ENCODE assay signal across 8 cellular contexts in genomic region chr2:20224191-20224715, GRCh38. TPM values are rescaled to one million over a fixed set of nuclear protein-coding genes. Genes with fewer than 3 reads are reported as not detected.
DNase-seq lines count a peak whose midpoint lies in the region; ATAC-seq, FAIRE-seq and TF ChIP-seq lines count a peak whose summit lies in the region.

No MANE protein-coding gene starts in this region.

- H3K9me3 ChIP-seq in Panc1 (ENCODE audit: control insufficient read depth, insufficient read depth, low read depth, low read length) (no peaks in the 10 kb centered on the region), small intestine (ENCODE audit: control insufficient read depth, low read depth) (no peaks in the 10 kb centered on the region)

- BruUV-seq in Panc1 (replicated peaks; lab: Mats Ljungman, UMichigan) = no TSS peak

- ATAC-seq in GM21576 (IDR thresholded peaks at IDR 0.05; ENCODE audit: unreplicated experiment) (peak; percentile 28), Panc1 (peak; percentile 52), Right ventricle myocardium superior (ENCODE audit: poor library complexity) (peak; percentile 34), HG03565 (IDR thresholded peaks at IDR 0.05; ENCODE audit: unreplicated experiment) (no peak), HG03097 (IDR thresholded peaks at IDR 0.05; ENCODE audit: low FRiP score, unreplicated experiment) (no peak)

- peaks cover 30% of the 10 kb centered on the region for H3K4me1 ChIP-seq in Panc1 (ENCODE audit: control insufficient read depth, insufficient read depth, low read length)
- peaks cover 0 to 5% of the 10 kb centered on the region in 2 donors for H3K4me1 ChIP-seq in small intestine (ENCODE audit: control insufficient read depth in 2 of 2, insufficient read depth in 1 of 2, low read depth in 1 of 2, low read length in 1 of 2)

- H3K36me3 ChIP-seq in Panc1 (ENCODE audit: control insufficient read depth, insufficient read depth, low read length) = no peaks in the 10 kb centered on the region; the same call in 1 of the 2 replicates
- H3K36me3 ChIP-seq in small intestine (ENCODE audit: control insufficient read depth in 2 of 2, insufficient read depth in 2 of 2, low read length in 2 of 2) = no peaks in the 10 kb centered on the region

- no peak for DNase-seq in AG09309 (ENCODE audit: low read depth)
- no peak for DNase-seq in Panc1 (ENCODE audit: low read depth, low spot score)
- no peak for DNase-seq in Right ventricle myocardium superior
- DNase-seq in small intestine = no peak
- DNase-seq in activated CD4-positive, alpha-beta T cell treated with anti-CD3 and anti-CD28 coated beads for 48 hours = no peak

- CTCF ChIA-PET in Panc1 (lab: Charles Lee) = interaction anchor here (0.6 to 2.4 kb wide), 3 partner anchors 89 to 348 kb away, joined by 4 to 8 read pairs (median 5); no protein-coding TSS in a partner anchor

- H3K27me3 ChIP-seq in Panc1 (ENCODE audit: control insufficient read depth, insufficient read depth, low read length) (no peaks in the 10 kb centered on the region), small intestine (ENCODE audit: control insufficient read depth in 2 of 2, insufficient read depth in 2 of 2, low read length in 2 of 2) (no peaks in the 10 kb centered on the region)

- intact Hi-C loops in Panc1 (cut with micrococcal nuclease; ENCODE audit: unreplicated experiment) = no loop called here
- intact Hi-C loops in Right ventricle myocardium superior (cut with DNase I) = no loop called here

- H3K27ac ChIP-seq in Panc1 (ENCODE audit: low read length) = peak overlapping the region; percentile 82
- peak overlapping the region; percentile 90 to 97 for H3K27ac ChIP-seq in small intestine (ENCODE audit: low read depth in 1 of 2, low read length in 1 of 2)

- TF ChIP-seq CTCF in AG09309 (IDR thresholded peaks at IDR 0.05; ENCODE audit: control insufficient read depth, insufficient read depth, low read depth, low read length, missing control alignments) (no peak), Panc1 (IDR thresholded peaks at IDR 0.05) (no peak)

- FAIRE-seq in small intestine (lab: Jason Lieb, UNC) = no peak

- in situ Hi-C loops in Panc1 (cut with HindIII; ENCODE audit: low pct_unique_long_range_greater_than_20kb, low sequenced_read_pairs) = no loop called here

- 0 to 1% (median 1%) methylated on average over 19 to 67 of the region's 67 CpGs for WGBS in small intestine, 3 donors

- peak overlapping the region; percentile 71 for H3K4me3 ChIP-seq in AG09309 (ENCODE audit: control insufficient read depth, low read depth, low read length)
- H3K4me3 ChIP-seq in Panc1 (ENCODE audit: low read depth in 2 of 2, low read length in 2 of 2) = peak overlapping the region; percentile 68 to 81
- H3K4me3 ChIP-seq in small intestine (ENCODE audit: low read depth in 1 of 2, low read length in 2 of 2) = peak overlapping the region; percentile 62 to 65

- POLR2A ChIA-PET in Panc1 (lab: Charles Lee) = interaction anchor here (0.7 kb wide), 1 partner anchor 35 kb away, joined by 3 read pairs; no protein-coding TSS in a partner anchor

RNA-seq across cellular contexts. Expression of gene SDC1, which starts 0.7 kb away (rescaled TPM):
- 93.0 TPM for total RNA-seq in Panc1 (2021; ENCODE audit: unreplicated experiment)
- polyA plus RNA-seq in Panc1 (2012; ENCODE audit: insufficient read length) = 74.4 TPM
- total RNA-seq in Right ventricle myocardium superior = 0.11 TPM
- 10 to 100 TPM; 36.9 to 89.9 (median 38.9) TPM for polyA plus RNA-seq in small intestine

Comparison
In these comparisons a context has a peak if more than half of its experiments do, and no peak if none do; other contexts are left out.
1. ATAC-seq: peak in GM21576 (single experiment), Panc1 (single experiment) and Right ventricle myocardium superior (single experiment); none in HG03565 (single experiment) and HG03097 (single experiment).
2. RNA of gene SDC1, which starts 0.7 kb away (total RNA-seq): 93.0 TPM in Panc1 (single experiment); 0.11 TPM in Right ventricle myocardium superior (single experiment); every median in the first group is over 10 times any median in the second.
3. Peak in every context shown above with its lines, with median percentiles within 50 percentile points of each other: H3K4me3 ChIP-seq.